ENCODE assay signal across 10 cellular contexts in the genomic region with DNA sequence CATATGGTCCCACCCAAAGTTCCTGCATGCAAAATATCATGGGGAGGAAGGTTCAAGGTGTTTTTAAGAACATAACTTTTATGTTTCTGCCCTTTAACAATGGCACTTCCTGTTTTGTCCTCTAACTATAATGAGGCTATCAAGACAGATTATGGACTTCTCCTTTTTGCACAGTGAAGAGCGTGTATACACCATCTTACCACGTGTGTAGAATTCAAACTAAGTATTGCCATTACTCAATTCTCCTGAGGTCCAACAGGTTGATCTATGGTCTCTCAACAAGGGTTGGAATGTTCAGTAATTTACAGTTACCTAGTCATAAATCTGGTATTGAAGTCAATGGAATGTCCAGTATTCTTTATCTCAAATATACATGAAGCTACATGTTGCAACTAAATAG.
A peak's percentile ranks its signal among the peaks of the same experiment; 100 is the strongest.
DNase-seq lines count a peak whose midpoint lies in the region; ATAC-seq, FAIRE-seq and TF ChIP-seq lines count a peak whose summit lies in the region.
"Had no signal": no experiment of that assay in that cellular context is flagged by ENCODE, and none has a peak within 500 bp of the region (broad histone marks: within the 10 kb centered on the region; RNA-seq: fewer than 3 reads in every experiment).

No MANE protein-coding gene starts in this region.

- peak; percentile 71 for FAIRE-seq in GM19239 (lab: Jason Lieb, UNC)
- no peak for FAIRE-seq in small intestine (lab: Jason Lieb, UNC)
- FAIRE-seq: colon had no signal

- no peaks in the 10 kb centered on the region for H3K27me3 ChIP-seq in small intestine (ENCODE audit: control insufficient read depth in 2 of 2, insufficient read depth in 2 of 2, low read length in 2 of 2)

- H3K9me3 ChIP-seq in small intestine (ENCODE audit: control insufficient read depth, low read depth): no peaks in the 10 kb centered on the region
- H3K9me3 ChIP-seq: left ventricle myocardium inferior had no signal

- DNase-seq in GM19239 (ENCODE audit: insufficient read length, low spot score) (no peak), SKM-1 treated with dmso at 0.1 percent for 144 hours (lab: John Stamatoyannopoulos, UW; ENCODE audit: unreplicated experiment) (peak; percentile 93), small intestine (peak; percentile 36), WTC11 (ENCODE audit: low spot score) (no peak), progenitor cell of endocrine pancreas (ENCODE audit: low spot score, unreplicated experiment) (no peak), AG08395 (ENCODE audit: low spot score) (no peak)
- DNase-seq: left ventricle myocardium inferior had no signal

- TF ChIP-seq CTCF in WTC11 (IDR thresholded peaks at IDR 0.05) (no peak), progenitor cell of endocrine pancreas (IDR thresholded peaks at IDR 0.05; ENCODE audit: unreplicated experiment) (no peak)

- H3K9me3 Mint-ChIP-seq in WTC11: peaks cover 3% of the 10 kb centered on the region
- H3K9me3 Mint-ChIP-seq in progenitor cell of endocrine pancreas (ENCODE audit: low read depth): no peaks in the 10 kb centered on the region

- no peaks in the 10 kb centered on the region for H3K36me3 Mint-ChIP-seq in WTC11
- H3K36me3 Mint-ChIP-seq in progenitor cell of endocrine pancreas (ENCODE audit: insufficient read depth): no peaks in the 10 kb centered on the region

- H3K4me3 Mint-ChIP-seq in WTC11 (no peak overlapping the region), progenitor cell of endocrine pancreas (ENCODE audit: low read depth) (no peak overlapping the region)

- H3K27ac Mint-ChIP-seq in WTC11: no peak overlapping the region
- H3K27ac Mint-ChIP-seq in progenitor cell of endocrine pancreas: no peak overlapping the region

- no peaks in the 10 kb centered on the region for H3K36me3 ChIP-seq in small intestine (ENCODE audit: control insufficient read depth in 2 of 2, insufficient read depth in 2 of 2, low read length in 2 of 2)
- H3K36me3 ChIP-seq: left ventricle myocardium inferior had no signal

- WGBS in small intestine, 3 donors: 40 to 62% (median 55%) methylated on average over 2 of the region's 2 CpGs

- CTCF ChIA-PET in WTC11 (lab: Charles Lee): interaction anchor here (1.0 kb wide), 1 partner anchor 80 kb away, joined by 3 read pairs; no protein-coding TSS in a partner anchor

- POLR2A ChIA-PET in WTC11 (lab: Charles Lee): no interaction called here

- ATAC-seq in HG03025 (IDR thresholded peaks at IDR 0.05; ENCODE audit: low FRiP score, unreplicated experiment) (peak; percentile 63), WTC11 (no peak)
- ATAC-seq: activated CD4-positive, CD25-positive, alpha-beta regulatory T cell treated with anti-CD3 and anti-CD28 coated beads, Interleukin-2, amount 50 U/mL, for 24 hours had no signal

- H3K27me3 Mint-ChIP-seq in WTC11 (ENCODE audit: low read depth) (no peaks in the 10 kb centered on the region), progenitor cell of endocrine pancreas (no peaks in the 10 kb centered on the region)

- no peak overlapping the region for H3K27ac ChIP-seq in small intestine (ENCODE audit: low read depth in 1 of 2, low read length in 1 of 2)

- H3K4me1 Mint-ChIP-seq in WTC11 (peaks cover 7% of the 10 kb centered on the region), progenitor cell of endocrine pancreas (ENCODE audit: low read depth) (no peaks in the 10 kb centered on the region)

- H3K4me1 ChIP-seq in small intestine (ENCODE audit: control insufficient read depth in 2 of 2, insufficient read depth in 1 of 2, low read depth in 1 of 2, low read length in 1 of 2): no peaks in the 10 kb centered on the region

- no peak overlapping the region for H3K4me3 ChIP-seq in small intestine (ENCODE audit: low read depth in 1 of 2, low read length in 2 of 2)
- H3K4me3 ChIP-seq: left ventricle myocardium inferior had no signal

TF ChIP-seq in WTC11, 78 proteins besides CTCF, POLR2A, EP300 and RAD21:
- TF ChIP-seq ZNF396 (CRISPR knock-in tag; IDR thresholded peaks at IDR 0.05; ENCODE audit: borderline replicate concordance): no peak
- no peak for TF ChIP-seq ESRRA (CRISPR knock-in tag; IDR thresholded peaks at IDR 0.05; ENCODE audit: borderline replicate concordance)
- no peak for TF ChIP-seq ATF2 (CRISPR knock-in tag; IDR thresholded peaks at IDR 0.05; ENCODE audit: borderline replicate concordance, low read depth)
- TF ChIP-seq ZNF317 (CRISPR knock-in tag; IDR thresholded peaks at IDR 0.05; ENCODE audit: borderline replicate concordance, low read depth): no peak
- TF ChIP-seq, protein P1, sequence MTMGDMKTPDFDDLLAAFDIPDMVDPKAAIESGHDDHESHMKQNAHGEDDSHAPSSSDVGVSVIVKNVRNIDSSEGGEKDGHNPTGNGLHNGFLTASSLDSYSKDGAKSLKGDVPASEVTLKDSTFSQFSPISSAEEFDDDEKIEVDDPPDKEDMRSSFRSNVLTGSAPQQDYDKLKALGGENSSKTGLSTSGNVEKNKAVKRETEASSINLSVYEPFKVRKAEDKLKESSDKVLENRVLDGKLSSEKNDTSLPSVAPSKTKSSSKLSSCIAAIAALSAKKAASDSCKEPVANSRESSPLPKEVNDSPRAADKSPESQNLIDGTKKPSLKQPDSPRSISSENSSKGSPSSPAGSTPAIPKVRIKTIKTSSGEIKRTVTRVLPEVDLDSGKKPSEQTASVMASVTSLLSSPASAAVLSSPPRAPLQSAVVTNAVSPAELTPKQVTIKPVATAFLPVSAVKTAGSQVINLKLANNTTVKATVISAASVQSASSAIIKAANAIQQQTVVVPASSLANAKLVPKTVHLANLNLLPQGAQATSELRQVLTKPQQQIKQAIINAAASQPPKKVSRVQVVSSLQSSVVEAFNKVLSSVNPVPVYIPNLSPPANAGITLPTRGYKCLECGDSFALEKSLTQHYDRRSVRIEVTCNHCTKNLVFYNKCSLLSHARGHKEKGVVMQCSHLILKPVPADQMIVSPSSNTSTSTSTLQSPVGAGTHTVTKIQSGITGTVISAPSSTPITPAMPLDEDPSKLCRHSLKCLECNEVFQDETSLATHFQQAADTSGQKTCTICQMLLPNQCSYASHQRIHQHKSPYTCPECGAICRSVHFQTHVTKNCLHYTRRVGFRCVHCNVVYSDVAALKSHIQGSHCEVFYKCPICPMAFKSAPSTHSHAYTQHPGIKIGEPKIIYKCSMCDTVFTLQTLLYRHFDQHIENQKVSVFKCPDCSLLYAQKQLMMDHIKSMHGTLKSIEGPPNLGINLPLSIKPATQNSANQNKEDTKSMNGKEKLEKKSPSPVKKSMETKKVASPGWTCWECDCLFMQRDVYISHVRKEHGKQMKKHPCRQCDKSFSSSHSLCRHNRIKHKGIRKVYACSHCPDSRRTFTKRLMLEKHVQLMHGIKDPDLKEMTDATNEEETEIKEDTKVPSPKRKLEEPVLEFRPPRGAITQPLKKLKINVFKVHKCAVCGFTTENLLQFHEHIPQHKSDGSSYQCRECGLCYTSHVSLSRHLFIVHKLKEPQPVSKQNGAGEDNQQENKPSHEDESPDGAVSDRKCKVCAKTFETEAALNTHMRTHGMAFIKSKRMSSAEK (CRISPR knock-in tag; IDR thresholded peaks at IDR 0.05; ENCODE audit: borderline replicate concordance): no peak

Comparison
In these comparisons a context has a peak if more than half of its experiments do, and no peak if none do; other contexts are left out.
1. DNase-seq: peak in SKM-1 treated with dmso at 0.1 percent for 144 hours (single experiment) and small intestine (single experiment); none in GM19239 (single experiment), WTC11 (single experiment), progenitor cell of endocrine pancreas (single experiment) and AG08395 (single experiment).